ENCODE assay signal across 8 cellular contexts in genomic region chr15:40405501-40406381, GRCh38. TPM values are rescaled to one million over a fixed set of nuclear protein-coding genes. Genes with fewer than 3 reads are reported as not detected.
A peak's percentile ranks its signal among the peaks of the same experiment; 100 is the strongest.
DNase-seq lines count a peak whose midpoint lies in the region; ATAC-seq and TF ChIP-seq lines count a peak whose summit lies in the region.

TSS of gene IVD (plus strand) at chr15:40405795. CDS start at chr15:40405828, 33 bp downstream.

- WGBS in gastroesophageal sphincter (ENCODE audit: low coverage in 1 of 2), 2 donors: 0% methylated on average over 11 of the region's 54 CpGs; no CpG with 5 or more reads in 1 of the 2 donors

- H3K36me3 ChIP-seq in SK-N-MC (ENCODE audit: insufficient read depth, low read length) (peaks cover 24% of the 10 kb centered on the region), gastroesophageal sphincter (peaks cover 0 to 34% of the 10 kb centered on the region in 2 donors), neutrophil (peaks cover 7% of the 10 kb centered on the region)

- DNase-seq in GF-D8 (lab: John Stamatoyannopoulos, UW) (peak; percentile 66), HFF-Myc (ENCODE audit: extremely low read depth, low read depth) (peak; percentile 92), NB4 (ENCODE audit: low read depth) (peak; percentile 97), SK-N-MC (ENCODE audit: low read depth, low spot score) (no peak), substantia nigra (lab: John Stamatoyannopoulos, UW) (peak; percentile 73 to 99 (median 95))
- DNase-seq in activated naive CD4-positive, alpha-beta T cell treated with anti-CD3 and anti-CD28 coated beads, Interleukin-2, amount 10 ng/mL, durations not matched to agents 7 days and 5 days: peak; percentile 91

- peaks cover 20% of the 10 kb centered on the region for H3K36me3 Mint-ChIP-seq in activated naive CD4-positive, alpha-beta T cell treated with anti-CD3 and anti-CD28 coated beads, Interleukin-2, amount 10 ng/mL, durations not matched to agents 7 days and 5 days

- H3K4me1 ChIP-seq in gastroesophageal sphincter (peaks cover 0 to 27% (median 11%) of the 10 kb centered on the region in 3 donors), neutrophil (ENCODE audit: control insufficient read depth in 1 of 2, insufficient read depth in 1 of 2, low read depth in 1 of 2, low read length in 1 of 2) (peaks cover 24 to 38% of the 10 kb centered on the region in 2 experiments)

- peaks cover 52% of the 10 kb centered on the region for H3K4me1 Mint-ChIP-seq in activated naive CD4-positive, alpha-beta T cell treated with anti-CD3 and anti-CD28 coated beads, Interleukin-2, amount 10 ng/mL, durations not matched to agents 7 days and 5 days

- H3K27ac ChIP-seq in SK-N-MC: peak within 1 kb of the TSS; percentile 46; the same call in 1 of the 2 replicates
- H3K27ac ChIP-seq in gastroesophageal sphincter: peak within 1 kb of the TSS; percentile 35 to 82 (median 78)
- H3K27ac ChIP-seq in neutrophil: peak within 1 kb of the TSS; percentile 54
- peak within 1 kb of the TSS; percentile 84 for H3K27ac ChIP-seq in substantia nigra (ENCODE audit: low read depth, low read length, poor library complexity, severe bottlenecking)

- CTCF ChIA-PET in activated naive CD4-positive, alpha-beta T cell treated with anti-CD3 and anti-CD28 coated beads, Interleukin-2, amount 10 ng/mL, durations not matched to agents 7 days and 5 days (lab: Charles Lee): interaction anchor here (1.2 to 2.4 kb wide), 3 partner anchors 15 to 45 kb away, joined by 3 to 8 read pairs (median 5); no protein-coding TSS in a partner anchor

- H3K9me3 ChIP-seq in SK-N-MC (ENCODE audit: low read depth, low read length): no peaks in the 10 kb centered on the region
- H3K9me3 ChIP-seq in gastroesophageal sphincter: no peaks in the 10 kb centered on the region
- no peaks in the 10 kb centered on the region for H3K9me3 ChIP-seq in neutrophil

- H3K27ac Mint-ChIP-seq in activated naive CD4-positive, alpha-beta T cell treated with anti-CD3 and anti-CD28 coated beads, Interleukin-2, amount 10 ng/mL, durations not matched to agents 7 days and 5 days: peak within 1 kb of the TSS; percentile 75

- H3K9ac ChIP-seq in SK-N-MC (ENCODE audit: insufficient read length): peak within 1 kb of the TSS; percentile 89

- peak; percentile 97 for TF ChIP-seq POLR2A in NB4 (IDR thresholded peaks at IDR 0.05; ENCODE audit: extremely low read depth, insufficient read length)
- peak; percentile 65 to 66 for TF ChIP-seq POLR2A in gastroesophageal sphincter (IDR thresholded peaks at IDR 0.05)

- TF ChIP-seq CTCF in HFF-Myc (IDR thresholded peaks at IDR 0.05; ENCODE audit: low read depth, low read length, missing control alignments): no peak
- TF ChIP-seq CTCF in NB4 (IDR thresholded peaks at IDR 0.05; ENCODE audit: low read depth, low read length): no peak
- peak in 1 of 4 experiments; percentile 15 for TF ChIP-seq CTCF in gastroesophageal sphincter (IDR thresholded peaks at IDR 0.05)
- TF ChIP-seq CTCF in neutrophil (IDR thresholded peaks at IDR 0.05): no peak

- no peaks in the 10 kb centered on the region for H3K9me3 Mint-ChIP-seq in activated naive CD4-positive, alpha-beta T cell treated with anti-CD3 and anti-CD28 coated beads, Interleukin-2, amount 10 ng/mL, durations not matched to agents 7 days and 5 days

- H3K4me3 ChIP-seq in HFF-Myc (replicated peaks; ENCODE audit: low read depth, low read length): peak within 1 kb of the TSS; percentile 84
- H3K4me3 ChIP-seq in NB4 (ENCODE audit: low read depth, low read length): peak within 1 kb of the TSS; percentile 79
- H3K4me3 ChIP-seq in SK-N-MC: peak within 1 kb of the TSS; percentile 97
- peak within 1 kb of the TSS; percentile 61 to 71 for H3K4me3 ChIP-seq in gastroesophageal sphincter
- peak within 1 kb of the TSS; percentile 64 to 72 for H3K4me3 ChIP-seq in neutrophil (ENCODE audit: low read depth in 1 of 2, low read length in 1 of 2)

- no peak for TF ChIP-seq EP300 in gastroesophageal sphincter (IDR thresholded peaks at IDR 0.05)

- no peaks in the 10 kb centered on the region for H3K27me3 ChIP-seq in gastroesophageal sphincter
- H3K27me3 ChIP-seq in neutrophil: no peaks in the 10 kb centered on the region

- H3K4me3 Mint-ChIP-seq in activated naive CD4-positive, alpha-beta T cell treated with anti-CD3 and anti-CD28 coated beads, Interleukin-2, amount 10 ng/mL, durations not matched to agents 7 days and 5 days: peak within 1 kb of the TSS; percentile 88

- H3K27me3 Mint-ChIP-seq in activated naive CD4-positive, alpha-beta T cell treated with anti-CD3 and anti-CD28 coated beads, Interleukin-2, amount 10 ng/mL, durations not matched to agents 7 days and 5 days: no peaks in the 10 kb centered on the region

- ATAC-seq in gastroesophageal sphincter: peak; percentile 100

RNA-seq across cellular contexts. Expression of gene IVD, which starts in this region (rescaled TPM):
- 10 to 100 TPM; 26.1 to 80.2 (median 50.1) TPM for total RNA-seq in gastroesophageal sphincter
